In genomic region chr16:56910114-56910511, GRCh38 we compare ENCODE assay signal across 2 cellular contexts.
TF ChIP-seq lines count a peak whose summit lies in the region.

No MANE protein-coding gene starts in this region.

TF ChIP-seq in SK-N-SH, 30 proteins besides CTCF, POLR2A, EP300 and RAD21:
- no peak for TF ChIP-seq RXRA (IDR thresholded peaks at IDR 0.05; ENCODE audit: borderline replicate concordance, low read depth)
- TF ChIP-seq MAX (IDR thresholded peaks at IDR 0.05; ENCODE audit: low read depth), result no peak
- no peak for TF ChIP-seq FOXJ3 (CRISPR knock-in tag; IDR thresholded peaks at IDR 0.05)
- no peak for TF ChIP-seq CHD2 (IDR thresholded peaks at IDR 0.05; ENCODE audit: low read length, partially characterized antibody)
- TF ChIP-seq SIN3A (IDR thresholded peaks at IDR 0.05; ENCODE audit: borderline replicate concordance, low read depth, low read length), result no peak
- TF ChIP-seq TCF12 (IDR thresholded peaks at IDR 0.05), result no peak
- no peak for TF ChIP-seq ZBTB33 (IDR thresholded peaks at IDR 0.05; ENCODE audit: borderline replicate concordance, low read depth)
- no peak for TF ChIP-seq RFX5 (IDR thresholded peaks at IDR 0.05; ENCODE audit: low read length)
- TF ChIP-seq FOXM1 (IDR thresholded peaks at IDR 0.05; ENCODE audit: low read depth), result no peak
- no peak for TF ChIP-seq USF2 (IDR thresholded peaks at IDR 0.05; ENCODE audit: borderline replicate concordance, low read depth, low read length)
- no peak for TF ChIP-seq GATA2 (CRISPR knock-in tag; IDR thresholded peaks at IDR 0.05)
- TF ChIP-seq SMC3 (IDR thresholded peaks at IDR 0.05; ENCODE audit: low read depth, low read length), result no peak
- no peak for TF ChIP-seq USF1 (IDR thresholded peaks at IDR 0.05; ENCODE audit: borderline replicate concordance, low read depth)
- TF ChIP-seq TEAD4 (IDR thresholded peaks at IDR 0.05; ENCODE audit: borderline replicate concordance, insufficient read depth), result no peak
- TF ChIP-seq GABPA (IDR thresholded peaks at IDR 0.05; ENCODE audit: low read depth), result no peak

TF ChIP-seq in SK-N-SH treated with all-trans-retinoic acid at 6 μM for 48 hours, 23 proteins besides CTCF, POLR2A, EP300 and RAD21:
- TF ChIP-seq ZNF565 (CRISPR knock-in tag; conservative IDR thresholded peaks at IDR 0.05; ENCODE audit: low read depth) (no peak), RARB (CRISPR knock-in tag; IDR thresholded peaks at IDR 0.05) (no peak), ZC3H10 (CRISPR knock-in tag; IDR thresholded peaks at IDR 0.05) (no peak), ISL1 (CRISPR knock-in tag; IDR thresholded peaks at IDR 0.05) (no peak), ZFP3 (CRISPR knock-in tag; IDR thresholded peaks at IDR 0.05) (no peak), CSDC2 (CRISPR knock-in tag; IDR thresholded peaks at IDR 0.05) (no peak), ZNF70 (CRISPR knock-in tag; IDR thresholded peaks at IDR 0.05) (no peak), GLIS3 (CRISPR knock-in tag; IDR thresholded peaks at IDR 0.05) (no peak), SNAI2 (CRISPR knock-in tag; IDR thresholded peaks at IDR 0.05) (no peak), OSR1 (CRISPR knock-in tag; IDR thresholded peaks at IDR 0.05) (no peak), CREB5 (CRISPR knock-in tag; IDR thresholded peaks at IDR 0.05; ENCODE audit: low read depth) (no peak), ZNF8 (CRISPR knock-in tag; IDR thresholded peaks at IDR 0.05) (no peak), TCF4 (CRISPR knock-in tag; IDR thresholded peaks at IDR 0.05; ENCODE audit: borderline replicate concordance) (no peak), PPARA (CRISPR knock-in tag; IDR thresholded peaks at IDR 0.05; ENCODE audit: borderline replicate concordance) (no peak), PATZ1 (CRISPR knock-in tag; IDR thresholded peaks at IDR 0.05; ENCODE audit: borderline replicate concordance) (no peak), ESRRG (CRISPR knock-in tag; IDR thresholded peaks at IDR 0.05) (no peak)
